ENCODE assay signal across 20 cellular contexts in genomic region chr16:46812781-46813555, GRCh38. TPM values are rescaled to one million over a fixed set of nuclear protein-coding genes. Genes with fewer than 3 reads are reported as not detected.
DNase-seq lines count a peak whose midpoint lies in the region; ATAC-seq, FAIRE-seq and TF ChIP-seq lines count a peak whose summit lies in the region.
"Had no signal": no experiment of that assay in that cellular context is flagged by ENCODE, and none has a peak within 500 bp of the region (broad histone marks: within the 10 kb centered on the region; RNA-seq: fewer than 3 reads in every experiment).

No MANE protein-coding gene starts in this region.

- DNase-seq in CD4-positive, alpha-beta memory T cell: no peak
- DNase-seq in GM12891 (ENCODE audit: insufficient read length, low spot score) (no peak), epithelial cell of esophagus (ENCODE audit: low read depth) (peak; percentile 33), cardiac septum (ENCODE audit: low spot score) (no peak), stomach (no peak)
- DNase-seq: activated CD8-positive, alpha-beta memory T cell treated with anti-CD3 and anti-CD28 coated beads, Interleukin-2, amount 50 U/mL, for 48 hours; DMS79; glutamatergic neuron; islet precursor cell; mesendoderm; NCI-H1930; NCI-H524; sigmoid colon had no signal

- H3K9me3 Mint-ChIP-seq in CD4-positive, alpha-beta memory T cell: peaks cover 0 to 6% (median 3%) of the 10 kb centered on the region in 8 donors
- H3K9me3 Mint-ChIP-seq: dendritic cell treated with granulocyte-macrophage colony-stimulating factor and Interleukin-4, amounts not matched to agents 40 ng/mL and 50 ng/mL, for 4 days had no signal

- POLR2A ChIA-PET in CD4-positive, alpha-beta memory T cell (lab: Charles Lee; ENCODE audit: partially characterized antibody): interaction anchor here (1.1 to 1.5 kb wide), 2 partner anchors 10 to 18 kb away, joined by 3 to 5 read pairs; partner anchors contain the start of gene C16orf87

- peaks cover 99% of the 10 kb centered on the region for H3K79me2 ChIP-seq in OCI-LY1 (ENCODE audit: insufficient read depth, low read length)

- peak overlapping the region in 6 of 7 donors; percentile 0 to 84 (median 28) for H3K27ac Mint-ChIP-seq in CD4-positive, alpha-beta memory T cell
- H3K27ac Mint-ChIP-seq: dendritic cell treated with granulocyte-macrophage colony-stimulating factor and Interleukin-4, amounts not matched to agents 40 ng/mL and 50 ng/mL, for 4 days had no signal

- peak; percentile 78 for FAIRE-seq in GM12891 (lab: Jason Lieb, UNC)

- 82 to 91% (median 88%) methylated on average over 6 of the region's 6 CpGs for WGBS in stomach, 5 donors

- H3K4me1 Mint-ChIP-seq in CD4-positive, alpha-beta memory T cell: peaks cover 37 to 56% (median 39%) of the 10 kb centered on the region in 4 donors

- peaks cover 50% of the 10 kb centered on the region for H3K4me1 ChIP-seq in CD4-positive, alpha-beta memory T cell (ENCODE audit: insufficient read depth, low read length)
- H3K4me1 ChIP-seq in OCI-LY1 (ENCODE audit: insufficient read depth, low read length, severe bottlenecking) (peaks cover 51% of the 10 kb centered on the region), stomach (peaks cover 0 to 19% (median 11%) of the 10 kb centered on the region in 4 donors)

- H3K4me2 ChIP-seq in OCI-LY1 (ENCODE audit: low read length): no peak overlapping the region
- H3K4me2 ChIP-seq: BLaER1 treated with 17β-estradiol and CSF1 and Interleukin-3, amounts not matched to agents 10 nM and 100 nM had no signal

- CTCF ChIA-PET in CD4-positive, alpha-beta memory T cell (lab: Charles Lee; ENCODE audit: partially characterized antibody): interaction anchor here (1.1 to 1.8 kb wide), 5 partner anchors 12 to 139 kb away, joined by 3 to 5 read pairs (median 3); no protein-coding TSS in a partner anchor

- H4K20me1 ChIP-seq in OCI-LY1 (ENCODE audit: insufficient read depth, low read length): no peaks in the 10 kb centered on the region

- H2AFZ ChIP-seq in OCI-LY1 (ENCODE audit: low read length): no peak overlapping the region

- H3K27me3 ChIP-seq in CD4-positive, alpha-beta memory T cell (ENCODE audit: insufficient read depth, low read length): no peaks in the 10 kb centered on the region
- H3K27me3 ChIP-seq in OCI-LY1 (ENCODE audit: insufficient read depth, low read length): no peaks in the 10 kb centered on the region
- no peaks in the 10 kb centered on the region for H3K27me3 ChIP-seq in stomach
- H3K27me3 ChIP-seq: BLaER1 treated with 17β-estradiol and CSF1 and Interleukin-3, amounts not matched to agents 10 nM and 100 nM; neutrophil; sigmoid colon; vagina had no signal

- TF ChIP-seq POLR2A in GM12891 (IDR thresholded peaks at IDR 0.05; ENCODE audit: low read depth, low read length) (no peak), stomach (IDR thresholded peaks at IDR 0.05) (no peak)

- no peak overlapping the region for H3K27ac ChIP-seq in CD4-positive, alpha-beta memory T cell (ENCODE audit: low read depth, low read length)
- H3K27ac ChIP-seq in OCI-LY1 (ENCODE audit: low read depth, low read length, poor library complexity, severe bottlenecking) (peak overlapping the region; percentile 52), stomach (no peak overlapping the region)
- H3K27ac ChIP-seq: BLaER1 treated with 17β-estradiol and CSF1 and Interleukin-3, amounts not matched to agents 10 nM and 100 nM; neutrophil; sigmoid colon; vagina had no signal

- TF ChIP-seq EP300 in stomach (IDR thresholded peaks at IDR 0.05): no peak

- H3K36me3 ChIP-seq in CD4-positive, alpha-beta memory T cell (ENCODE audit: insufficient read depth, low read length): no peaks in the 10 kb centered on the region
- H3K36me3 ChIP-seq in OCI-LY1 (ENCODE audit: insufficient read depth, low read length) (peaks cover 54% of the 10 kb centered on the region), stomach (peaks cover 0 to 3% (median 0%) of the 10 kb centered on the region in 4 donors)
- H3K36me3 ChIP-seq: neutrophil, sigmoid colon, vagina had no signal

- ATAC-seq in GM18511 (IDR thresholded peaks at IDR 0.05; ENCODE audit: unreplicated experiment): no peak
- ATAC-seq: Panc1 had no signal

- peaks cover 12 to 27% of the 10 kb centered on the region in 2 donors for H3K36me3 Mint-ChIP-seq in CD4-positive, alpha-beta memory T cell

- intact Hi-C loops in CD4-positive, alpha-beta memory T cell (cut with micrococcal nuclease): no loop called here
- intact Hi-C loops in cardiac septum (cut with DNase I) (no loop called here), stomach (cut with DNase I; ENCODE audit: low total_unique reads) (no loop called here)

- TF ChIP-seq CTCF in OCI-LY1 (IDR thresholded peaks at IDR 0.05; ENCODE audit: low read length): no peak
- no peak for TF ChIP-seq CTCF in epithelial cell of esophagus (IDR thresholded peaks at IDR 0.05; ENCODE audit: insufficient read depth, low read depth, low read length, missing control alignments)
- TF ChIP-seq CTCF in stomach (IDR thresholded peaks at IDR 0.05): no peak

- 0 out of 2 replicates have a peak, but pooled peaks cover 4% of the 10 kb centered on the region for H3F3A ChIP-seq in OCI-LY1 (ENCODE audit: insufficient read depth, low read length)

- no peak overlapping the region for H3K4me3 ChIP-seq in CD4-positive, alpha-beta memory T cell (ENCODE audit: low read length in 2 of 2)
- H3K4me3 ChIP-seq in OCI-LY1 (ENCODE audit: low read depth, low read length, poor library complexity, severe bottlenecking) (no peak overlapping the region), epithelial cell of esophagus (ENCODE audit: low read length) (no peak overlapping the region), stomach (no peak overlapping the region)
- H3K4me3 ChIP-seq: BLaER1 treated with 17β-estradiol and CSF1 and Interleukin-3, amounts not matched to agents 10 nM and 100 nM; sigmoid colon; vagina had no signal

- H3K9me2 ChIP-seq in OCI-LY1 (ENCODE audit: low read depth, low read length): no peaks in the 10 kb centered on the region

- H3K9ac ChIP-seq in OCI-LY1 (ENCODE audit: low read length): no peak overlapping the region
- H3K9ac ChIP-seq: BLaER1 treated with 17β-estradiol and CSF1 and Interleukin-3, amounts not matched to agents 10 nM and 100 nM had no signal

- H3K9me3 ChIP-seq in CD4-positive, alpha-beta memory T cell (ENCODE audit: control insufficient read depth in 1 of 2, low read length in 2 of 2): no peaks in the 10 kb centered on the region
- H3K9me3 ChIP-seq in OCI-LY1 (ENCODE audit: low read length) (peaks cover 11% of the 10 kb centered on the region), stomach (no peaks in the 10 kb centered on the region)
- H3K9me3 ChIP-seq: neutrophil, sigmoid colon, vagina had no signal

- H3K4me3 Mint-ChIP-seq in CD4-positive, alpha-beta memory T cell: peak overlapping the region in 4 of 8 donors; percentile 1 to 31 (median 4)
- H3K4me3 Mint-ChIP-seq: dendritic cell treated with granulocyte-macrophage colony-stimulating factor and Interleukin-4, amounts not matched to agents 40 ng/mL and 50 ng/mL, for 4 days had no signal

- no peaks in the 10 kb centered on the region for H3K27me3 Mint-ChIP-seq in CD4-positive, alpha-beta memory T cell
- H3K27me3 Mint-ChIP-seq: dendritic cell treated with granulocyte-macrophage colony-stimulating factor and Interleukin-4, amounts not matched to agents 40 ng/mL and 50 ng/mL, for 4 days had no signal

TF ChIP-seq in GM12891, 5 proteins besides CTCF, POLR2A, EP300 and RAD21:
- TF ChIP-seq POU2F2 (IDR thresholded peaks at IDR 0.05; ENCODE audit: low read depth, low read length) (no peak), SPI1 (IDR thresholded peaks at IDR 0.05; ENCODE audit: low read depth, low read length) (no peak), POLR2AphosphoS5 (IDR thresholded peaks at IDR 0.05; ENCODE audit: low read depth, low read length) (no peak), TAF1 (IDR thresholded peaks at IDR 0.05; ENCODE audit: low read depth, low read length) (no peak), PAX5 (IDR thresholded peaks at IDR 0.05; ENCODE audit: insufficient read depth, low read length, severe bottlenecking) (no peak)

RNA-seq across cellular contexts. Expression of gene C16orf87, which starts 18.0 kb away (rescaled TPM):
- total RNA-seq in CD4-positive, alpha-beta memory T cell: 1 to 10 TPM; 5.8 to 6.2 TPM
- polyA plus RNA-seq in CD4-positive, alpha-beta memory T cell: 10 to 100 TPM in 1 of 2 donors, 1 to 10 TPM in 1; 7.3 to 15.5 TPM
- 15.4 TPM for polyA plus RNA-seq in GM12891 (2012; ENCODE audit: low read depth, missing spikeins)
- total RNA-seq in cardiac septum: 13.6 TPM
- total RNA-seq in stomach: 10 to 100 TPM in 2 of 5 donors, 1 to 10 TPM in 2, not detected in 1; 1.3 to 16.2 (median 8.4) TPM
- polyA plus RNA-seq in stomach: 1 to 10 TPM; 2.7 to 3.9 (median 3.7) TPM
